ENCODE assay signal across 20 cellular contexts in the genomic region with DNA sequence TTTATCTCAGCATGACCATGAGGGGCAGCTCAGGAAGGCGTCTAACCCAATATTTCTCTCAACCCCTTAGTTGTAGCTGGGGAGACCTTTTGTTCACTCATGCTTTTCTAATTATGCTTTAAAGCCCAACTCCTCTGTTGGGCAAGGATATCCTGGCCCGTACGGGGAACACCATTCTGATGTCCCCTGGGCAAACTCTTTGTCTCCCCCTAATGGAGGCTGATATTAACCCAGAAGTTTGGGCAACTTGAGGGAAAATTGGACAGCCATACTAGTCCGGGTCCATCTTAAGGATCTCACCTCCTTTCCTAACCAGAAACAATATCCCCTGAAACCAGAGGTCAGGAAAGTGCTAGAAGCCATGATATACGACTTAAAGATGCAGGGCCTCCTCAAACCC.
A peak's percentile ranks its signal among the peaks of the same experiment; 100 is the strongest.
DNase-seq lines count a peak whose midpoint lies in the region; ATAC-seq, FAIRE-seq and TF ChIP-seq lines count a peak whose summit lies in the region.
"Had no signal": no experiment of that assay in that cellular context is flagged by ENCODE, and none has a peak within 500 bp of the region (broad histone marks: within the 10 kb centered on the region; RNA-seq: fewer than 3 reads in every experiment).

No MANE protein-coding gene starts in this region.

- no peak overlapping the region for H3K9ac ChIP-seq in HepG2 (ENCODE audit: insufficient read depth, low read depth, low read length)
- H3K9ac ChIP-seq: parathyroid adenoma had no signal

- H3K36me3 ChIP-seq in BJ (ENCODE audit: control insufficient read depth, insufficient read depth, low read length) (no peaks in the 10 kb centered on the region), HepG2 (replicated peaks in 1 of 2; ENCODE audit: control insufficient read depth in 1 of 2, insufficient read depth in 2 of 2, low read length in 2 of 2) (no peaks in the 10 kb centered on the region)

- TF ChIP-seq RAD21 in HepG2 (CRISPR knock-in tag; IDR thresholded peaks at IDR 0.05) = no peak

- H3K4me3 ChIP-seq in BJ (ENCODE audit: low read depth, low read length) (no peak overlapping the region), HepG2 (replicated peaks in 1 of 3; ENCODE audit: insufficient read depth in 1 of 3, low read depth in 2 of 3, low read length in 3 of 3) (no peak overlapping the region)
- H3K4me3 ChIP-seq: lung had no signal

- in situ Hi-C loops in SK-MEL-5 (cut with HindIII; ENCODE audit: low pct_unique_long_range_greater_than_20kb, low sequenced_read_pairs) (no loop called here), HepG2 (cut with HindIII; ENCODE audit: extremely low pct_ligation_motif_present, low pct_unique_long_range_greater_than_20kb) (no loop called here)

- ATAC-seq in HepG2 = no peak
- ATAC-seq in GM21786 (IDR thresholded peaks at IDR 0.05; ENCODE audit: unreplicated experiment) = no peak
- ATAC-seq: naive thymus-derived CD4-positive, alpha-beta T cell had no signal

- H3K27me3 ChIP-seq in BJ (ENCODE audit: control insufficient read depth, insufficient read depth, low read length) (no peaks in the 10 kb centered on the region), HepG2 (ENCODE audit: control insufficient read depth in 1 of 2, insufficient read depth in 2 of 2, low read length in 2 of 2) (no peaks in the 10 kb centered on the region)

- H3K79me2 ChIP-seq in HepG2 (ENCODE audit: insufficient read depth, low read length) = no peaks in the 10 kb centered on the region
- H3K79me2 ChIP-seq: parathyroid adenoma had no signal

- CTCF ChIA-PET in BJ (lab: Yijun Ruan, JAX) = interaction anchor here (0.7 to 0.8 kb wide), 2 partner anchors 9 to 23 kb away, joined by 3 read pairs; no protein-coding TSS in a partner anchor
- CTCF ChIA-PET in HEK293T (lab: Yijun Ruan, JAX) = no interaction called here
- CTCF ChIA-PET in HepG2 (lab: Yijun Ruan, JAX; ENCODE audit: low intra/inter-chr PET ratio, low total read pairs) = no interaction called here

- peaks cover 3% of the 10 kb centered on the region; the same call in 1 of the 2 replicates for H3K4me1 ChIP-seq in HepG2 (ENCODE audit: insufficient read depth, low read length)
- H3K4me1 ChIP-seq: parathyroid adenoma had no signal

- DNase-seq in BJ (ENCODE audit: low read depth) (no peak), HEK293T (ENCODE audit: extremely low spot score) (peak; percentile 12), SK-MEL-5 (ENCODE audit: low read depth, low spot score) (peak; percentile 39), HepG2 (ENCODE audit: low spot score) (no peak), GM12891 (ENCODE audit: insufficient read length, low spot score) (no peak), GDM1 (lab: John Stamatoyannopoulos, UW) (no peak)
- no peak for DNase-seq in activated naive CD4-positive, alpha-beta T cell treated with anti-CD3 and anti-CD28 coated beads, Interleukin-2, amount 50 U/mL, for 16 hours
- DNase-seq: activated CD4-positive, alpha-beta T cell treated with anti-CD3 and anti-CD28 coated beads, Interleukin-2, amount 50 U/mL, for 1 hour; activated naive CD4-positive, alpha-beta T cell treated with anti-CD3 and anti-CD28 coated beads, Interleukin-2, amount 10 ng/mL, durations not matched to agents 7 days and 5 days; cortex of kidney; MV-4-11; naive thymus-derived CD4-positive, alpha-beta T cell; NCI-H526 treated with DMSO at 0.1 percent for 48 hours; RPMI8226; small intestine had no signal

- peak; percentile 28; the same call in 1 of the 2 replicates for TF ChIP-seq CTCF in BJ (IDR thresholded peaks at IDR 0.05; ENCODE audit: insufficient read depth, low read depth, low read length)
- peak; percentile 36 for TF ChIP-seq CTCF in HepG2 (CRISPR knock-in tag; IDR thresholded peaks at IDR 0.05)

- FAIRE-seq in HepG2 (lab: Jason Lieb, UNC) = no peak
- FAIRE-seq in GM12891 (lab: Jason Lieb, UNC) = no peak
- FAIRE-seq: small intestine, TTC549 had no signal

- no peak overlapping the region for H2AFZ ChIP-seq in HepG2 (ENCODE audit: low read length)
- H2AFZ ChIP-seq: parathyroid adenoma had no signal

- no peak overlapping the region for H3K27ac ChIP-seq in HepG2 (ENCODE audit: extremely low read length, insufficient read depth, low read length)
- H3K27ac ChIP-seq: epithelial cell of prostate, parathyroid adenoma had no signal

- WGBS in HepG2 (ENCODE audit: low lambda C conversion rate) = 44% methylated on average over 4 of the region's 5 CpGs

- H4K20me1 ChIP-seq in HepG2 (ENCODE audit: insufficient read depth, low read length) = no peaks in the 10 kb centered on the region

- H3K9me3 ChIP-seq in HepG2 (ENCODE audit: low read length) = no peaks in the 10 kb centered on the region

- no peak for TF ChIP-seq POLR2A in HepG2 (IDR thresholded peaks at IDR 0.05; ENCODE audit: insufficient read depth in 1 of 2, low read depth in 2 of 2, low read length in 2 of 2)
- TF ChIP-seq POLR2A in GM12891 (IDR thresholded peaks at IDR 0.05; ENCODE audit: low read depth, low read length) = no peak

- POLR2A ChIA-PET in BJ (lab: Charles Lee) (no interaction called here), HEK293T (lab: Yijun Ruan, JAX) (no interaction called here), HepG2 (lab: Yijun Ruan, JAX) (no interaction called here)

- no TSS peak for BruUV-seq in HepG2 (replicated peaks; lab: Mats Ljungman, UMichigan)

- TF ChIP-seq EP300 in HepG2 (IDR thresholded peaks at IDR 0.05; ENCODE audit: low read depth in 2 of 2, low read length in 2 of 2) (no peak), HepG2 (CRISPR knock-in tag; IDR thresholded peaks at IDR 0.05; ENCODE audit: borderline replicate concordance) (no peak)

- H3K4me2 ChIP-seq in HepG2 (ENCODE audit: low read depth, low read length) = no peak overlapping the region

- intact Hi-C loops in HepG2 (cut with micrococcal nuclease; ENCODE audit: unreplicated experiment) = no loop called here

TF ChIP-seq in HEK293T, 16 proteins besides CTCF, POLR2A, EP300 and RAD21:
- TF ChIP-seq BHLHE40 (IDR thresholded peaks at IDR 0.05; ENCODE audit: borderline replicate concordance) = no peak

TF ChIP-seq in HepG2, 621 proteins besides CTCF, POLR2A, EP300 and RAD21 (continues in another document):
- TF ChIP-seq, protein P1, sequence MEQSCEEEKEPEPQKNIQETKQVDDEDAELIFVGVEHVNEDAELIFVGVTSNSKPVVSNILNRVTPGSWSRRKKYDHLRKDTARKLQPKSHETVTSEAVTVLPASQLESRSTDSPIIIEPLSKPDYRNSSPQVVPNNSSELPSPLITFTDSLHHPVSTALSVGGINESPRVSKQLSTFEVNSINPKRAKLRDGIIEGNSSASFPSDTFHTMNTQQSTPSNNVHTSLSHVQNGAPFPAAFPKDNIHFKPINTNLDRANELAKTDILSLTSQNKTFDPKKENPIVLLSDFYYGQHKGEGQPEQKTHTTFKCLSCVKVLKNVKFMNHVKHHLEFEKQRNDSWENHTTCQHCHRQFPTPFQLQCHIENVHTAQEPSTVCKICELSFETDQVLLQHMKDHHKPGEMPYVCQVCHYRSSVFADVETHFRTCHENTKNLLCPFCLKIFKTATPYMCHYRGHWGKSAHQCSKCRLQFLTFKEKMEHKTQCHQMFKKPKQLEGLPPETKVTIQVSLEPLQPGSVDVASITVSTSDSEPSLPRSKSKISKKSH (CRISPR knock-in tag; IDR thresholded peaks at IDR 0.05; ENCODE audit: borderline replicate concordance) = no peak
- TF ChIP-seq, protein P2, sequence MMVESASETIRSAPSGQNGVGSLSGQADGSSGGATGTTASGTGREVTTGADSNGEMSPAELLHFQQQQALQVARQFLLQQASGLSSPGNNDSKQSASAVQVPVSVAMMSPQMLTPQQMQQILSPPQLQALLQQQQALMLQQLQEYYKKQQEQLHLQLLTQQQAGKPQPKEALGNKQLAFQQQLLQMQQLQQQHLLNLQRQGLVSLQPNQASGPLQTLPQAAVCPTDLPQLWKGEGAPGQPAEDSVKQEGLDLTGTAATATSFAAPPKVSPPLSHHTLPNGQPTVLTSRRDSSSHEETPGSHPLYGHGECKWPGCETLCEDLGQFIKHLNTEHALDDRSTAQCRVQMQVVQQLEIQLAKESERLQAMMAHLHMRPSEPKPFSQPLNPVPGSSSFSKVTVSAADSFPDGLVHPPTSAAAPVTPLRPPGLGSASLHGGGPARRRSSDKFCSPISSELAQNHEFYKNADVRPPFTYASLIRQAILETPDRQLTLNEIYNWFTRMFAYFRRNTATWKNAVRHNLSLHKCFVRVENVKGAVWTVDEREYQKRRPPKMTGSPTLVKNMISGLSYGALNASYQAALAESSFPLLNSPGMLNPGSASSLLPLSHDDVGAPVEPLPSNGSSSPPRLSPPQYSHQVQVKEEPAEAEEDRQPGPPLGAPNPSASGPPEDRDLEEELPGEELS (CRISPR knock-in tag; IDR thresholded peaks at IDR 0.05) = no peak

TF ChIP-seq in GM12891, 5 proteins besides CTCF, POLR2A, EP300 and RAD21:
- no peak for TF ChIP-seq TAF1 (IDR thresholded peaks at IDR 0.05; ENCODE audit: low read depth, low read length)
- TF ChIP-seq POLR2AphosphoS5 (IDR thresholded peaks at IDR 0.05; ENCODE audit: low read depth, low read length) = no peak
- no peak for TF ChIP-seq SPI1 (IDR thresholded peaks at IDR 0.05; ENCODE audit: low read depth, low read length)
TF ChIP-seq in GM12891: peak in this region for 0.

Comparison
In these comparisons a context has a peak if more than half of its experiments do, and no peak if none do; other contexts are left out.
1. DNase-seq: peak in HEK293T (single experiment) and SK-MEL-5 (single experiment); none in BJ (single experiment), HepG2 (single experiment), GM12891 (single experiment), activated naive CD4-positive, alpha-beta T cell treated with anti-CD3 and anti-CD28 coated beads, Interleukin-2, amount 50 U/mL, for 16 hours (single experiment) and GDM1 (single experiment).